In genomic region chr18:63367241-63367953, GRCh38 we compare ENCODE assay signal across 7 cellular contexts. TPM values are rescaled to one million over a fixed set of nuclear protein-coding genes. Genes with fewer than 3 reads are reported as not detected.
DNase-seq lines count a peak whose midpoint lies in the region; ATAC-seq, FAIRE-seq and TF ChIP-seq lines count a peak whose summit lies in the region.

No MANE protein-coding gene starts in this region.

- peak overlapping the region; percentile 92 for H3K4me2 ChIP-seq in hepatocyte

- peak overlapping the region; percentile 86 for H3K4me3 ChIP-seq in hepatocyte
- peak overlapping the region; percentile 79 for H3K4me3 ChIP-seq in rectal smooth muscle tissue (ENCODE audit: low read length)

- H3K36me3 ChIP-seq in hepatocyte (replicated peaks; ENCODE audit: insufficient read depth, low read depth) (no peaks in the 10 kb centered on the region), rectal smooth muscle tissue (ENCODE audit: control insufficient read depth, insufficient read depth, low read length) (no peaks in the 10 kb centered on the region)

- H3K27ac ChIP-seq in hepatocyte (peak overlapping the region; percentile 99), rectal smooth muscle tissue (ENCODE audit: low read depth, low read length) (peak overlapping the region; percentile 95)

- FAIRE-seq in GM18507 (lab: Jason Lieb, UNC) = peak; percentile 85

- no peak for TF ChIP-seq CTCF in hepatocyte (IDR thresholded peaks at IDR 0.05; ENCODE audit: poor library complexity)

- 1% methylated on average over 42 of the region's 66 CpGs for WGBS in hepatocyte (ENCODE audit: low lambda C conversion rate, missing lambda C conversion rate)

- peaks cover 7% of the 10 kb centered on the region for H3K4me1 ChIP-seq in hepatocyte (ENCODE audit: insufficient read depth)
- H3K4me1 ChIP-seq in rectal smooth muscle tissue (ENCODE audit: control insufficient read depth, insufficient read depth, low read length) = no peaks in the 10 kb centered on the region

- ATAC-seq in HG02970 (IDR thresholded peaks at IDR 0.05; ENCODE audit: low FRiP score, unreplicated experiment) = peak; percentile 82

- no peaks in the 10 kb centered on the region for H3K27me3 ChIP-seq in hepatocyte
- H3K27me3 ChIP-seq in rectal smooth muscle tissue (ENCODE audit: control insufficient read depth, insufficient read depth, low read length) = no peaks in the 10 kb centered on the region

- H3K79me2 ChIP-seq in hepatocyte = peaks cover 39% of the 10 kb centered on the region

- no peaks in the 10 kb centered on the region for H3K9me3 ChIP-seq in hepatocyte (ENCODE audit: low read depth)

- H2AFZ ChIP-seq in hepatocyte = peak overlapping the region; percentile 85

- peak overlapping the region; percentile 60 for H3K9ac ChIP-seq in rectal smooth muscle tissue (ENCODE audit: low read length)

- H4K20me1 ChIP-seq in hepatocyte (ENCODE audit: insufficient read depth, poor library complexity, severe bottlenecking) = peaks cover 10% of the 10 kb centered on the region

- DNase-seq in GM18507 (ENCODE audit: extremely low spot score, insufficient read length, low read depth) (peak; percentile 76), NCI-H187 treated with DMSO at 0.1 percent for 48 hours (lab: John Stamatoyannopoulos, UW) (peak; percentile 81), T-helper 9 cell (peak; percentile 75), astrocyte of the hippocampus (ENCODE audit: low read depth, low spot score) (peak; percentile 100), hepatocyte (ENCODE audit: low spot score) (peak; percentile 99)

- no peaks in the 10 kb centered on the region for H3K9me2 ChIP-seq in hepatocyte (replicated peaks; ENCODE audit: insufficient read depth)

RNA-seq across cellular contexts. Expression of gene KDSR, which starts 0.4 kb away (rescaled TPM):
- 26.5 and 33.6 TPM in 2 replicates for total RNA-seq in hepatocyte
- polyA plus RNA-seq in hepatocyte = 50.7 and 55.1 TPM in 2 replicates

RNA-seq across cellular contexts. Expression of gene BCL2, which starts 47.8 kb away (rescaled TPM):
- total RNA-seq in hepatocyte = 9.1 and 11.4 TPM in 2 replicates
- 0.80 and 1.0 TPM in 2 replicates for polyA plus RNA-seq in hepatocyte

RNA-seq across cellular contexts. Expression of gene VPS4B, which starts 54.9 kb away (rescaled TPM):
- total RNA-seq in hepatocyte = 49.2 and 60.6 TPM in 2 replicates
- polyA plus RNA-seq in hepatocyte = 30.3 and 35.0 TPM in 2 replicates

Comparison
In these comparisons a context has a peak if more than half of its experiments do, and no peak if none do; other contexts are left out.
1. Peak in every context shown above with its lines: DNase-seq, ATAC-seq, H3K4me3 ChIP-seq and H3K27ac ChIP-seq.